In the genomic region with DNA sequence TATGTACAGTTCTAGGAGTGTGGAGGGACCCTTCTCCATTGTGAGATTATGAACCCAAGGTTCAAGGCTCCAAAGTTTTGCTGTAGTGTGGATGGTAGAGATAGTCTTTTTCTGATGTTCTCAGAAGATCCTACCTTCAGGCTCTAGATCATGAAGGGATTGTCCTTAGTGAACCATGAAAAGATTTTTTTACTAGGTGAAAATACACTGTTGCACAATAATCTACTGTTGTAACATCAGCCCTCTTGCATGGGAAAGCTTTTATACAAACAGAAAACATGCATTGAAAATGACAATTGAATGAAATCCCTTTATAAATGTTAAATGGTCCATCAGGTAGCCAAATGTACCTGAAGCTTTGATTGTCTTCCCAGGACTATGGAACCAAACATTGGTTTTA, we compare ENCODE assay signal across 24 cellular contexts.
"Had no signal": no experiment of that assay in that cellular context is flagged by ENCODE, and none has a peak within 500 bp of the region (broad histone marks: within the 10 kb centered on the region; RNA-seq: fewer than 3 reads in every experiment).

No MANE protein-coding gene starts in this region.

- H3K27me3 ChIP-seq: hepatocyte, pancreas, spleen, transverse colon, upper lobe of left lung, vagina had no signal

- H3K27ac Mint-ChIP-seq: nephron; stimulated activated effector memory CD8-positive, alpha-beta T cell treated with anti-CD3 and anti-CD28 coated beads, Interleukin-12 subunit alpha, Interleukin-12 subunit beta, amount 100 ng/mL, for 72 hours; stimulated activated naive CD8-positive, alpha-beta T cell treated with anti-CD3 and anti-CD28 coated beads, Interleukin-15, amount 100 ng/mL, for 72 hours had no signal

- H3K4me1 Mint-ChIP-seq: nephron; stimulated activated effector memory CD8-positive, alpha-beta T cell treated with anti-CD3 and anti-CD28 coated beads, Interleukin-12 subunit alpha, Interleukin-12 subunit beta, amount 100 ng/mL, for 72 hours had no signal

- FAIRE-seq: pancreas had no signal

- H3K36me3 ChIP-seq: lower lobe of right lung, pancreas, prostate gland, spleen, transverse colon, upper lobe of left lung, vagina had no signal

- H3K4me1 ChIP-seq: lower lobe of right lung, pancreas, prostate gland, spleen, transverse colon, upper lobe of left lung, vagina had no signal

- H3K27ac ChIP-seq: hepatocyte, lower lobe of right lung, pancreas, prostate gland, skin epidermis, spleen, transverse colon, upper lobe of left lung, vagina had no signal

- H3K4me3 ChIP-seq: hepatocyte, lower lobe of right lung, pancreas, prostate gland, skin epidermis, spleen, transverse colon, upper lobe of left lung, vagina had no signal

- H3K9me3 ChIP-seq: lower lobe of right lung, pancreas, prostate gland, spleen, transverse colon, upper lobe of left lung, vagina had no signal

- ATAC-seq: left ventricle myocardium superior; lower lobe of right lung; naive thymus-derived CD8-positive, alpha-beta T cell; pancreas; sciatic nerve; stimulated activated effector memory CD8-positive, alpha-beta T cell treated with anti-CD3 and anti-CD28 coated beads, Interleukin-12 subunit alpha, Interleukin-12 subunit beta, amount 100 ng/mL, for 72 hours; stimulated activated naive CD8-positive, alpha-beta T cell treated with anti-CD3 and anti-CD28 coated beads, Interleukin-15, amount 100 ng/mL, for 72 hours had no signal

- H3K79me2 ChIP-seq: hepatocyte had no signal

- H3K9me3 Mint-ChIP-seq: naive thymus-derived CD8-positive, alpha-beta T cell; nephron; stimulated activated effector memory CD8-positive, alpha-beta T cell treated with anti-CD3 and anti-CD28 coated beads, Interleukin-12 subunit alpha, Interleukin-12 subunit beta, amount 100 ng/mL, for 72 hours; stimulated activated naive CD8-positive, alpha-beta T cell treated with anti-CD3 and anti-CD28 coated beads, Interleukin-15, amount 100 ng/mL, for 72 hours had no signal

- H3K4me2 ChIP-seq: hepatocyte had no signal

- H3K36me3 Mint-ChIP-seq: stimulated activated effector memory CD8-positive, alpha-beta T cell treated with anti-CD3 and anti-CD28 coated beads, Interleukin-12 subunit alpha, Interleukin-12 subunit beta, amount 100 ng/mL, for 72 hours had no signal

- H2AFZ ChIP-seq: hepatocyte had no signal

- DNase-seq: islet precursor cell; left ventricle myocardium superior; lower lobe of right lung; mammary epithelial cell; mesenchymal stem cell; naive thymus-derived CD8-positive, alpha-beta T cell; nucleus accumbens; pancreas; posterior cingulate gyrus; spleen; stimulated activated CD4-positive, alpha-beta T cell treated with anti-CD3 and anti-CD28 coated beads, Interleukin-4, amount 100 ng/mL, for 24 hours; stimulated activated naive CD4-positive, alpha-beta T cell; stimulated activated naive CD8-positive, alpha-beta T cell treated with anti-CD3 and anti-CD28 coated beads, Interleukin-15, amount 100 ng/mL, for 72 hours; substantia nigra; transverse colon; upper lobe of left lung had no signal

- H3K4me3 Mint-ChIP-seq: naive thymus-derived CD8-positive, alpha-beta T cell; nephron; neural crest cell; stimulated activated effector memory CD8-positive, alpha-beta T cell treated with anti-CD3 and anti-CD28 coated beads, Interleukin-12 subunit alpha, Interleukin-12 subunit beta, amount 100 ng/mL, for 72 hours; stimulated activated naive CD8-positive, alpha-beta T cell treated with anti-CD3 and anti-CD28 coated beads, Interleukin-15, amount 100 ng/mL, for 72 hours had no signal
